11 cellular contexts compared by ENCODE assay signal in the genomic region with DNA sequence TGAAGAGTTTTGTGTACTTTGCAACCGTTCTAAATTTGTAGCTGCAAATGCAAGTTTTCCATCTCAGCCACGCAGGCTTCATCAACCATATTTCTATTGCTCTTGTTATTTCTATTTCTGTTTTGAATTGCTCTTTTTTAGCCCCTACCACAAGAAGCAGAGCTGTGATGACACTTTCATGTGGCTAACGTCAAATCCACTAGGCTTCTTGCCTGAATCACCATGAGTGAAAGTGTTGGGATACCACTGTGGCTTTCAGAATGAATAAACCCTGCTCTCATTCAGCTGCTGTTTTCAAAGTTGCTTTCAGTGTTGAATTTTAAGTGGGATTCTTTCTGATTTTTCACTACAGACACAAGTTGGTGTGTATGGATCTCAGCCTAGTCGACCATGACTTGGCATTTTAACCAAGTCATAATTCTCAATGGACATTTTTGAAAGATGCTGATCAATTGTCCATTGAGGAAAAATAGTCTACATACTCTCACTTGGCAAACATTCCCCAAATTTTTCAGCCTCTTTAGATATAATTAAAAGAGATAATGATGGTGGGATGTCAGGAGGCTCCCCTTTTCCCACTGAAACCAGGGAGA. TPM values are rescaled to one million over a fixed set of nuclear protein-coding genes. Genes with fewer than 3 reads are reported as not detected.
DNase-seq lines count a peak whose midpoint lies in the region; ATAC-seq and TF ChIP-seq lines count a peak whose summit lies in the region.
"Had no signal": no experiment of that assay in that cellular context is flagged by ENCODE, and none has a peak within 500 bp of the region (broad histone marks: within the 10 kb centered on the region; RNA-seq: fewer than 3 reads in every experiment).

No MANE protein-coding gene starts in this region.

- H3K9me3 ChIP-seq in MM.1S (replicated peaks; ENCODE audit: insufficient read depth, low read length): no peaks in the 10 kb centered on the region
- no peaks in the 10 kb centered on the region for H3K9me3 ChIP-seq in CD8-positive, alpha-beta T cell (ENCODE audit: low read length)

- H3K9ac ChIP-seq in MM.1S (ENCODE audit: low read length): no peak overlapping the region

- H3K36me3 ChIP-seq in MM.1S (replicated peaks; ENCODE audit: insufficient read depth, low read length): no peaks in the 10 kb centered on the region
- no peaks in the 10 kb centered on the region for H3K36me3 ChIP-seq in CD8-positive, alpha-beta T cell (ENCODE audit: insufficient read depth, low read length)

- H3K4me2 ChIP-seq in MM.1S (ENCODE audit: low read depth, low read length): no peak overlapping the region

- peaks cover 8% of the 10 kb centered on the region for H3K4me1 Mint-ChIP-seq in activated T-cell treated with anti-CD3 and anti-CD28 coated beads, Interleukin-2, amount 50 U/mL, for 4 hours (ENCODE audit: low read depth)
- peaks cover 17% of the 10 kb centered on the region for H3K4me1 Mint-ChIP-seq in activated T-cell treated with anti-CD3 and anti-CD28 coated beads, Interleukin-2, amount 50 U/mL, for 24 hours (ENCODE audit: low read depth)
- H3K4me1 Mint-ChIP-seq in stimulated activated effector memory CD8-positive, alpha-beta T cell treated with anti-CD3 and anti-CD28 coated beads, Interleukin-12 subunit alpha, Interleukin-12 subunit beta, amount 100 ng/mL, for 72 hours: peaks cover 7% of the 10 kb centered on the region
- H3K4me1 Mint-ChIP-seq in CD8-positive, alpha-beta T cell (ENCODE audit: low read depth): no peaks in the 10 kb centered on the region
- H3K4me1 Mint-ChIP-seq: B cell had no signal

- H3K36me3 Mint-ChIP-seq in activated T-cell treated with anti-CD3 and anti-CD28 coated beads, Interleukin-2, amount 50 U/mL, for 4 hours (ENCODE audit: insufficient read depth): no peaks in the 10 kb centered on the region
- no peaks in the 10 kb centered on the region for H3K36me3 Mint-ChIP-seq in activated T-cell treated with anti-CD3 and anti-CD28 coated beads, Interleukin-2, amount 50 U/mL, for 24 hours (ENCODE audit: low read depth)
- no peaks in the 10 kb centered on the region for H3K36me3 Mint-ChIP-seq in stimulated activated effector memory CD8-positive, alpha-beta T cell treated with anti-CD3 and anti-CD28 coated beads, Interleukin-12 subunit alpha, Interleukin-12 subunit beta, amount 100 ng/mL, for 72 hours
- no peaks in the 10 kb centered on the region for H3K36me3 Mint-ChIP-seq in CD8-positive, alpha-beta T cell

- H3K27me3 ChIP-seq in MM.1S (replicated peaks; ENCODE audit: insufficient read depth, low read length): peaks cover 17% of the 10 kb centered on the region
- no peaks in the 10 kb centered on the region for H3K27me3 ChIP-seq in CD8-positive, alpha-beta T cell (ENCODE audit: insufficient read depth, low read length)

- DNase-seq in activated T-cell treated with anti-CD3 and anti-CD28 coated beads, Interleukin-2, amount 50 U/mL, for 4 hours: no peak
- no peak for DNase-seq in activated T-cell treated with anti-CD3 and anti-CD28 coated beads, Interleukin-2, amount 50 U/mL, for 24 hours
- DNase-seq in MM.1S: peak; percentile 66
- peak; percentile 10 to 63 for DNase-seq in stimulated activated effector memory CD8-positive, alpha-beta T cell treated with anti-CD3 and anti-CD28 coated beads, Interleukin-12 subunit alpha, Interleukin-12 subunit beta, amount 100 ng/mL, for 72 hours (ENCODE audit: low spot score in 2 of 2)
- no peak for DNase-seq in cardiac septum (ENCODE audit: low spot score)
- no peak for DNase-seq in CD8-positive, alpha-beta T cell
- DNase-seq in NCI-H82 (lab: John Stamatoyannopoulos, UW): no peak
- DNase-seq: NCI-H2171 treated with DMSO at 0.1 percent for 48 hours had no signal

- ATAC-seq in activated T-cell treated with anti-CD3 and anti-CD28 coated beads, Interleukin-2, amount 50 U/mL, for 4 hours: peak; percentile 94 to 96
- peak; percentile 98 for ATAC-seq in HG02610 (IDR thresholded peaks at IDR 0.05; ENCODE audit: unreplicated experiment)
- peak; percentile 98 for ATAC-seq in stimulated activated effector memory CD8-positive, alpha-beta T cell treated with anti-CD3 and anti-CD28 coated beads, Interleukin-12 subunit alpha, Interleukin-12 subunit beta, amount 100 ng/mL, for 72 hours
- no peak for ATAC-seq in CD8-positive, alpha-beta T cell
- ATAC-seq: sciatic nerve had no signal

- no peak overlapping the region for H3K27ac Mint-ChIP-seq in activated T-cell treated with anti-CD3 and anti-CD28 coated beads, Interleukin-2, amount 50 U/mL, for 24 hours
- no peak overlapping the region for H3K27ac Mint-ChIP-seq in stimulated activated effector memory CD8-positive, alpha-beta T cell treated with anti-CD3 and anti-CD28 coated beads, Interleukin-12 subunit alpha, Interleukin-12 subunit beta, amount 100 ng/mL, for 72 hours
- no peak overlapping the region for H3K27ac Mint-ChIP-seq in CD8-positive, alpha-beta T cell
- H3K27ac Mint-ChIP-seq: B cell had no signal

- H3K4me3 ChIP-seq in MM.1S (ENCODE audit: low read length): no peak overlapping the region
- H3K4me3 ChIP-seq in CD8-positive, alpha-beta T cell (ENCODE audit: low read depth, low read length): no peak overlapping the region

- H3K79me2 ChIP-seq in MM.1S (ENCODE audit: low read length): no peaks in the 10 kb centered on the region

- peaks cover 22% of the 10 kb centered on the region for H3K27me3 Mint-ChIP-seq in activated T-cell treated with anti-CD3 and anti-CD28 coated beads, Interleukin-2, amount 50 U/mL, for 4 hours (ENCODE audit: low read depth)
- peaks cover 58% of the 10 kb centered on the region for H3K27me3 Mint-ChIP-seq in activated T-cell treated with anti-CD3 and anti-CD28 coated beads, Interleukin-2, amount 50 U/mL, for 24 hours
- H3K27me3 Mint-ChIP-seq in CD8-positive, alpha-beta T cell (ENCODE audit: low read depth): peaks cover 12% of the 10 kb centered on the region

- no peaks in the 10 kb centered on the region for H3F3A ChIP-seq in MM.1S (ENCODE audit: insufficient read depth, low read length)

- CTCF ChIA-PET in CD8-positive, alpha-beta T cell (lab: Charles Lee): interaction anchor here (1.2 kb wide), 1 partner anchor 52 kb away, joined by 4 read pairs; no protein-coding TSS in a partner anchor

- no peaks in the 10 kb centered on the region for H4K20me1 ChIP-seq in MM.1S (ENCODE audit: insufficient read depth, low read length)

- POLR2A ChIA-PET in CD8-positive, alpha-beta T cell (lab: Charles Lee): interaction anchor here (0.9 kb wide), 1 partner anchor 14 kb away, joined by 3 read pairs; no protein-coding TSS in a partner anchor

- H3K9me2 ChIP-seq in MM.1S (replicated peaks; ENCODE audit: insufficient read depth, low read length): no peaks in the 10 kb centered on the region

- no peaks in the 10 kb centered on the region for H3K9me3 Mint-ChIP-seq in activated T-cell treated with anti-CD3 and anti-CD28 coated beads, Interleukin-2, amount 50 U/mL, for 4 hours
- H3K9me3 Mint-ChIP-seq in activated T-cell treated with anti-CD3 and anti-CD28 coated beads, Interleukin-2, amount 50 U/mL, for 24 hours: peaks cover 2% of the 10 kb centered on the region
- H3K9me3 Mint-ChIP-seq in stimulated activated effector memory CD8-positive, alpha-beta T cell treated with anti-CD3 and anti-CD28 coated beads, Interleukin-12 subunit alpha, Interleukin-12 subunit beta, amount 100 ng/mL, for 72 hours: no peaks in the 10 kb centered on the region
- peaks cover 1% of the 10 kb centered on the region for H3K9me3 Mint-ChIP-seq in CD8-positive, alpha-beta T cell

- no peak overlapping the region for H2AFZ ChIP-seq in MM.1S (ENCODE audit: low read length)

- H3K4me1 ChIP-seq in MM.1S (ENCODE audit: low read length): no peaks in the 10 kb centered on the region
- no peaks in the 10 kb centered on the region for H3K4me1 ChIP-seq in CD8-positive, alpha-beta T cell (ENCODE audit: insufficient read depth, low read length)

- intact Hi-C loops in cardiac septum (cut with DNase I): no loop called here
- intact Hi-C loops in CD8-positive, alpha-beta T cell (cut with DNase I, micrococcal nuclease): no loop called here

- TF ChIP-seq CTCF in MM.1S (IDR thresholded peaks at IDR 0.05; ENCODE audit: low read length): no peak
- no peak for TF ChIP-seq CTCF in CD8-positive, alpha-beta T cell (IDR thresholded peaks at IDR 0.05)

- H3K4me3 Mint-ChIP-seq in activated T-cell treated with anti-CD3 and anti-CD28 coated beads, Interleukin-2, amount 50 U/mL, for 4 hours: no peak overlapping the region
- no peak overlapping the region for H3K4me3 Mint-ChIP-seq in activated T-cell treated with anti-CD3 and anti-CD28 coated beads, Interleukin-2, amount 50 U/mL, for 24 hours
- H3K4me3 Mint-ChIP-seq in stimulated activated effector memory CD8-positive, alpha-beta T cell treated with anti-CD3 and anti-CD28 coated beads, Interleukin-12 subunit alpha, Interleukin-12 subunit beta, amount 100 ng/mL, for 72 hours: no peak overlapping the region
- H3K4me3 Mint-ChIP-seq in CD8-positive, alpha-beta T cell: no peak overlapping the region
- H3K4me3 Mint-ChIP-seq: B cell had no signal

- H3K27ac ChIP-seq in MM.1S (ENCODE audit: low read length): no peak overlapping the region
- no peak overlapping the region for H3K27ac ChIP-seq in CD8-positive, alpha-beta T cell (ENCODE audit: low read depth, low read length)

RNA-seq across cellular contexts. Expression of a gene that starts 41.0 kb away (rescaled TPM):
- 10 to 100 TPM; 73.2 to 78.1 (median 76.3) TPM for total RNA-seq in activated T-cell treated with anti-CD3 and anti-CD28 coated beads, Interleukin-2, amount 50 U/mL, for 4 hours
- 13.0 TPM for total RNA-seq in cardiac septum
- 10 to 100 TPM in 1 of 2 experiments, 1 to 10 TPM in 1; 9.9 to 14.3 TPM for total RNA-seq in CD8-positive, alpha-beta T cell

Comparison
In these comparisons a context has a peak if more than half of its experiments do, and no peak if none do; other contexts are left out.
1. DNase-seq: peak in MM.1S (single experiment) and stimulated activated effector memory CD8-positive, alpha-beta T cell treated with anti-CD3 and anti-CD28 coated beads, Interleukin-12 subunit alpha, Interleukin-12 subunit beta, amount 100 ng/mL, for 72 hours (2 of 2); none in activated T-cell treated with anti-CD3 and anti-CD28 coated beads, Interleukin-2, amount 50 U/mL, for 4 hours (single experiment), activated T-cell treated with anti-CD3 and anti-CD28 coated beads, Interleukin-2, amount 50 U/mL, for 24 hours (single experiment), cardiac septum (single experiment), CD8-positive, alpha-beta T cell (0 of 7) and NCI-H82 (single experiment).